In the genomic region with DNA sequence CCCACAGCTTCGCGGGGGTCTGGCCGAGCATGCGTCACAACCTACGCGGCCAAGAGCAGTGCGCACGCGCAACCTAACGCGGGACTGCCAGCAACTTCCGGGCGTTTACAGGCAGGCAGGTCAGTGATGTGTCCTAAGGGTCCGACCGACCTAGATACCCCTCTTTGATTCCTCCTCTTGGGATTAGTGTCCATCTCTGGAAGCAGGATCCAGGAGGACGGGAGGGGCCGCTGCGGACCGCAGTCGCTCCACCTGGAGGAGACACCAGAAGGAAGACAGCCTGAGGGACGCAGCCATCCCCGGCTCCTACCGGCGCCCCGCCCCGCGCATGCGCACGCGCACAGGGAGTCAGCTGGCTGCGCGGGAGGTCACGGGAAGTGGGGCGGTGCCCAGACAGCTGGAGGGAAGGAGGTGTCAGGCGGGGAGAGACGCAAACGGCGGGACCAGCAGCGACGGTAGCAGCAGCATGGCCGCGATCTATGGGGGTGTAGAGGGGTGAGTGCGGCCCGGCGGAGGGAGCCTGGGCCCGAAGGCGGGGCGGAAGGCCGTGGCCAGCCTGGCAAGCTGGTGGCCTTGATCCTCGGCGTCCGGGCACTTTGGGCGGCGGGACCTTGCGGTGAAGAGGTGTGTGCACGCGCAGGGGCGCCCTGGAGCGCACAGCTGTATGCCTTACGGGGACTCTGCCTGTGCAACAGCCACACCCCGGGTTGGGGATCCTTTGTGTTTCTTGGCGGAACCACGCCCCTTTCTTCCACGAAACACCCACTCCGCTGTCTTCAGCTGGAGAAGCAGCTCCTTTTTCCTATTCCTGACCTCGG, we compare ENCODE assay signal across 1 cellular context.
TF ChIP-seq lines count a peak whose summit lies in the region.

TSS of gene NAGK (plus strand) at position 431 of the 818 bp plus-strand sequence. CDS start at position 467, 36 bp downstream.

TF ChIP-seq in HepG2, 621 proteins besides CTCF, POLR2A, EP300 and RAD21 (continued from another document and continues in another):
- TF ChIP-seq HNF4G (IDR thresholded peaks at IDR 0.05; ENCODE audit: borderline replicate concordance, low read depth, low read length) (no peak), HNF4G (CRISPR knock-in tag; IDR thresholded peaks at IDR 0.05; ENCODE audit: borderline replicate concordance, low read depth) (peak; percentile 26; the same call in 1 of the 2 replicates), ZFP37 (CRISPR knock-in tag; IDR thresholded peaks at IDR 0.05; ENCODE audit: borderline replicate concordance) (peak; percentile 97), GATAD2A (CRISPR knock-in tag; IDR thresholded peaks at IDR 0.05) (0 out of 2 replicates have a peak, but pooled peaks have one; percentile 47), ZNF251 (CRISPR knock-in tag; IDR thresholded peaks at IDR 0.05) (no peak), RFX5 (IDR thresholded peaks at IDR 0.05; ENCODE audit: low read depth, low read length) (peak; percentile 39; the same call in 1 of the 2 replicates), ZBTB33 (CRISPR knock-in tag; IDR thresholded peaks at IDR 0.05) (no peak; the same call in 1 of the 2 replicates), ATRX (CRISPR knock-in tag; IDR thresholded peaks at IDR 0.05; ENCODE audit: borderline replicate concordance) (no peak), JARID2 (CRISPR knock-in tag; IDR thresholded peaks at IDR 0.05; ENCODE audit: insufficient replicate concordance) (peak; percentile 93), CENPBD1 (CRISPR knock-in tag; IDR thresholded peaks at IDR 0.05; ENCODE audit: borderline replicate concordance, low read depth) (peak; percentile 88; the same call in 1 of the 2 replicates), ZNF782 (CRISPR knock-in tag; IDR thresholded peaks at IDR 0.05; ENCODE audit: borderline replicate concordance) (peak; percentile 74; the same call in 1 of the 2 replicates), ZNF503 (CRISPR knock-in tag; IDR thresholded peaks at IDR 0.05) (peak; percentile 71), MATR3 (CRISPR knock-in tag; IDR thresholded peaks at IDR 0.05) (no peak), ZNF552 (CRISPR knock-in tag; IDR thresholded peaks at IDR 0.05; ENCODE audit: borderline replicate concordance) (peak; percentile 97), SALL1 (CRISPR knock-in tag; IDR thresholded peaks at IDR 0.05) (peak; percentile 94), ZNF547 (CRISPR knock-in tag; IDR thresholded peaks at IDR 0.05) (peak; percentile 99), ZFP62 (CRISPR knock-in tag; IDR thresholded peaks at IDR 0.05) (no peak), ZNF318 (CRISPR knock-in tag; IDR thresholded peaks at IDR 0.05) (no peak), TBX2 (CRISPR knock-in tag; IDR thresholded peaks at IDR 0.05; ENCODE audit: borderline replicate concordance) (peak; percentile 99), ZNF235 (CRISPR knock-in tag; IDR thresholded peaks at IDR 0.05; ENCODE audit: borderline replicate concordance) (peak; percentile 42; the same call in 1 of the 2 replicates), ZKSCAN5 (CRISPR knock-in tag; IDR thresholded peaks at IDR 0.05) (peak; percentile 67), NFE2L1 (CRISPR knock-in tag; IDR thresholded peaks at IDR 0.05; ENCODE audit: borderline replicate concordance) (no peak), ZNF687 (CRISPR knock-in tag; IDR thresholded peaks at IDR 0.05) (peak; percentile 100), ELF4 (CRISPR knock-in tag; IDR thresholded peaks at IDR 0.05; ENCODE audit: borderline replicate concordance) (peak; percentile 97), CBFB (CRISPR knock-in tag; IDR thresholded peaks at IDR 0.05) (peak; percentile 92), MIXL1 (CRISPR knock-in tag; IDR thresholded peaks at IDR 0.05) (peak; percentile 63)
- TF ChIP-seq, protein P1, sequence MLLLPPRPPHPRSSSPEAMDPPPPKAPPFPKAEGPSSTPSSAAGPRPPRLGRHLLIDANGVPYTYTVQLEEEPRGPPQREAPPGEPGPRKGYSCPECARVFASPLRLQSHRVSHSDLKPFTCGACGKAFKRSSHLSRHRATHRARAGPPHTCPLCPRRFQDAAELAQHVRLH (CRISPR knock-in tag; IDR thresholded peaks at IDR 0.05; ENCODE audit: borderline replicate concordance, low read depth): peak; percentile 99
- TF ChIP-seq, protein P2, sequence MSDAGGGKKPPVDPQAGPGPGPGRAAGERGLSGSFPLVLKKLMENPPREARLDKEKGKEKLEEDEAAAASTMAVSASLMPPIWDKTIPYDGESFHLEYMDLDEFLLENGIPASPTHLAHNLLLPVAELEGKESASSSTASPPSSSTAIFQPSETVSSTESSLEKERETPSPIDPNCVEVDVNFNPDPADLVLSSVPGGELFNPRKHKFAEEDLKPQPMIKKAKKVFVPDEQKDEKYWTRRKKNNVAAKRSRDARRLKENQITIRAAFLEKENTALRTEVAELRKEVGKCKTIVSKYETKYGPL (CRISPR knock-in tag; IDR thresholded peaks at IDR 0.05): peak; percentile 57
- TF ChIP-seq, protein P3, sequence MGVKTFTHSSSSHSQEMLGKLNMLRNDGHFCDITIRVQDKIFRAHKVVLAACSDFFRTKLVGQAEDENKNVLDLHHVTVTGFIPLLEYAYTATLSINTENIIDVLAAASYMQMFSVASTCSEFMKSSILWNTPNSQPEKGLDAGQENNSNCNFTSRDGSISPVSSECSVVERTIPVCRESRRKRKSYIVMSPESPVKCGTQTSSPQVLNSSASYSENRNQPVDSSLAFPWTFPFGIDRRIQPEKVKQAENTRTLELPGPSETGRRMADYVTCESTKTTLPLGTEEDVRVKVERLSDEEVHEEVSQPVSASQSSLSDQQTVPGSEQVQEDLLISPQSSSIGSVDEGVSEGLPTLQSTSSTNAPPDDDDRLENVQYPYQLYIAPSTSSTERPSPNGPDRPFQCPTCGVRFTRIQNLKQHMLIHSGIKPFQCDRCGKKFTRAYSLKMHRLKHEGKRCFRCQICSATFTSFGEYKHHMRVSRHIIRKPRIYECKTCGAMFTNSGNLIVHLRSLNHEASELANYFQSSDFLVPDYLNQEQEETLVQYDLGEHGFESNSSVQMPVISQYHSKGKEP (CRISPR knock-in tag; IDR thresholded peaks at IDR 0.05): peak; percentile 97; the same call in 1 of the 2 replicates
- TF ChIP-seq, protein P4, sequence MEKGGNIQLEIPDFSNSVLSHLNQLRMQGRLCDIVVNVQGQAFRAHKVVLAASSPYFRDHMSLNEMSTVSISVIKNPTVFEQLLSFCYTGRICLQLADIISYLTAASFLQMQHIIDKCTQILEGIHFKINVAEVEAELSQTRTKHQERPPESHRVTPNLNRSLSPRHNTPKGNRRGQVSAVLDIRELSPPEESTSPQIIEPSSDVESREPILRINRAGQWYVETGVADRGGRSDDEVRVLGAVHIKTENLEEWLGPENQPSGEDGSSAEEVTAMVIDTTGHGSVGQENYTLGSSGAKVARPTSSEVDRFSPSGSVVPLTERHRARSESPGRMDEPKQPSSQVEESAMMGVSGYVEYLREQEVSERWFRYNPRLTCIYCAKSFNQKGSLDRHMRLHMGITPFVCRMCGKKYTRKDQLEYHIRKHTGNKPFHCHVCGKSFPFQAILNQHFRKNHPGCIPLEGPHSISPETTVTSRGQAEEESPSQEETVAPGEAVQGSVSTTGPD (CRISPR knock-in tag; IDR thresholded peaks at IDR 0.05): no peak
